In the genomic region with DNA sequence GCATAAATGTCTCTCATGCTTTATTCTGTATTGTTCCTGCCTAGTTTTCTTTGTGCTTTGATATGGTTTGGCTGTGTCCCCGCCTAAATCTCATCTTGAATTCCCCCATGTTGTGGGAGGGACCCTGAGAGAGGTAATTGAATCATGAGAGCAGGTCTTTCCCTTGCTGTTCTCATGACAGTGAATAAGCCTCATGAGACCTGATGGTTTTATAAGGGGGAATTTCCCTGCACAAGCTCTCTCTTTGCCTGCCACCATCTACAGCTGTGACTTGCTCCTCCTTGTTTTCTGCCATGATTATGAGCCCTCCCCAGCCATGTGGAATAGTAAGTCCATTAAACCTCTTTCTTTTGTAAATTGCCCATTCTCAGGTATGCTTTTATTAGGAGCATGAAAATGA, we compare ENCODE assay signal across 15 cellular contexts.
DNase-seq lines count a peak whose midpoint lies in the region; ATAC-seq and TF ChIP-seq lines count a peak whose summit lies in the region.
"Had no signal": no experiment of that assay in that cellular context is flagged by ENCODE, and none has a peak within 500 bp of the region (broad histone marks: within the 10 kb centered on the region; RNA-seq: fewer than 3 reads in every experiment).

No MANE protein-coding gene starts in this region.

- peak; percentile 35 for DNase-seq in A673 (ENCODE audit: low spot score)
- peak; percentile 26 for DNase-seq in SK-N-DZ (ENCODE audit: low spot score)
- DNase-seq in sciatic nerve (ENCODE audit: low spot score), result no peak
- DNase-seq in activated T-cell treated with anti-CD3 and anti-CD28 coated beads for 4 hours, result no peak
- DNase-seq: CD8-positive, alpha-beta T cell; DMS 273 treated with DMSO at 0.1 percent for 48 hours; DMS53; DND-41; EL; H9 had no signal

- no peak for TF ChIP-seq CTCF in A673 (conservative IDR thresholded peaks at IDR 0.05; ENCODE audit: low read depth, low read length)

- intact Hi-C loops in A673 (cut with micrococcal nuclease; ENCODE audit: unreplicated experiment), result no loop called here
- intact Hi-C loops in sciatic nerve (cut with DNase I), result loop anchor here (10.0 kb wide), 1 partner anchor 1917 kb away; no protein-coding TSS in a partner anchor

- CTCF ChIA-PET in A673 (lab: Charles Lee), result no interaction called here

- BruUV-seq in A673 (replicated peaks; lab: Mats Ljungman, UMichigan), result no TSS peak

- H3K4me3 ChIP-seq in A673 (ENCODE audit: low read depth, low read length, poor library complexity, severe bottlenecking), result no peak overlapping the region
- H3K4me3 ChIP-seq: BLaER1 treated with 17β-estradiol and CSF1 and Interleukin-3, amounts not matched to agents 10 nM and 100 nM had no signal

- peaks cover 29% of the 10 kb centered on the region for H3K36me3 ChIP-seq in A673 (ENCODE audit: insufficient read depth, low read length, poor library complexity, severe bottlenecking)
- H3K36me3 ChIP-seq: BLaER1 treated with 17β-estradiol and CSF1 and Interleukin-3, amounts not matched to agents 10 nM and 100 nM had no signal

- peaks cover 27% of the 10 kb centered on the region for H3K9me3 ChIP-seq in A673 (ENCODE audit: low read depth, low read length, poor library complexity, severe bottlenecking)
- H3K9me3 ChIP-seq: BLaER1 treated with 17β-estradiol and CSF1 and Interleukin-3, amounts not matched to agents 10 nM and 100 nM had no signal

- peaks cover 12% of the 10 kb centered on the region for H3K4me1 ChIP-seq in A673 (ENCODE audit: insufficient read depth, low read length, poor library complexity, severe bottlenecking)
- H3K4me1 ChIP-seq: BLaER1 treated with 17β-estradiol and CSF1 and Interleukin-3, amounts not matched to agents 10 nM and 100 nM had no signal

- ATAC-seq in HG02610 (IDR thresholded peaks at IDR 0.05; ENCODE audit: unreplicated experiment), result peak; percentile 83
- ATAC-seq in sciatic nerve, result no peak
- ATAC-seq in GM19397 (IDR thresholded peaks at IDR 0.05; ENCODE audit: unreplicated experiment), result no peak
- ATAC-seq: CD8-positive, alpha-beta T cell had no signal

- H3K27ac ChIP-seq in A673 (ENCODE audit: low read depth, low read length, poor library complexity, severe bottlenecking), result peak overlapping the region; percentile 29
- H3K27ac ChIP-seq: BLaER1 treated with 17β-estradiol and CSF1 and Interleukin-3, amounts not matched to agents 10 nM and 100 nM; HL-60; KMS-11 had no signal

- no peaks in the 10 kb centered on the region for H3K27me3 ChIP-seq in A673 (replicated peaks; ENCODE audit: insufficient read depth, low read depth, low read length, poor library complexity)
- H3K27me3 ChIP-seq: BLaER1 treated with 17β-estradiol and CSF1 and Interleukin-3, amounts not matched to agents 10 nM and 100 nM had no signal

- POLR2A ChIA-PET in A673 (lab: Charles Lee; ENCODE audit: low non-redundant PET), result no interaction called here

Comparison
In these comparisons a context has a peak if more than half of its experiments do, and no peak if none do; other contexts are left out.
1. DNase-seq: peak in A673 (single experiment) and SK-N-DZ (single experiment); none in sciatic nerve (single experiment) and activated T-cell treated with anti-CD3 and anti-CD28 coated beads for 4 hours (single experiment).